In the genomic region with DNA sequence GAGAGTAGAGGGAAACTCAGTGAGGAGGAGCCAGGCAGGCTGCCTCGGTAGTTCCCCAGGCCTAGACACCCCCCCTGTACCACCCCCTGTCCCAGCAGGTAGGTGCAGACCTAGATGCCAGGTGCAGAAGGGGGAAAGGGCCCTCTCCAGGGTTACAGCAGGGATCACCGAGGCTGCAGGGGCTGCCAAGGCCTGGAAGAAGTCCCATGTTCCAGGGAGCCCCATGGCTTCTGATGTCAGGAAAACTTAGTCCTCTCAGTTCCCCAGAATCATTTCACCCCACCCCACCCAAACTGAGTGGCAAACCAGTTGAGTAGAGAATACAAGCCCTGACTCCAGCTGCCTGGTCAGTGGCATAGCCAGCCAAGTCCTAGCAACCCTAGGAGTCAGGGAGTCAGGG, we compare ENCODE assay signal across 1 cellular context.
TF ChIP-seq lines count a peak whose summit lies in the region.

No MANE protein-coding gene starts in this region.

TF ChIP-seq in A549, 52 proteins besides CTCF, POLR2A, EP300 and RAD21 (continued from another document):
- TF ChIP-seq, protein P1, sequence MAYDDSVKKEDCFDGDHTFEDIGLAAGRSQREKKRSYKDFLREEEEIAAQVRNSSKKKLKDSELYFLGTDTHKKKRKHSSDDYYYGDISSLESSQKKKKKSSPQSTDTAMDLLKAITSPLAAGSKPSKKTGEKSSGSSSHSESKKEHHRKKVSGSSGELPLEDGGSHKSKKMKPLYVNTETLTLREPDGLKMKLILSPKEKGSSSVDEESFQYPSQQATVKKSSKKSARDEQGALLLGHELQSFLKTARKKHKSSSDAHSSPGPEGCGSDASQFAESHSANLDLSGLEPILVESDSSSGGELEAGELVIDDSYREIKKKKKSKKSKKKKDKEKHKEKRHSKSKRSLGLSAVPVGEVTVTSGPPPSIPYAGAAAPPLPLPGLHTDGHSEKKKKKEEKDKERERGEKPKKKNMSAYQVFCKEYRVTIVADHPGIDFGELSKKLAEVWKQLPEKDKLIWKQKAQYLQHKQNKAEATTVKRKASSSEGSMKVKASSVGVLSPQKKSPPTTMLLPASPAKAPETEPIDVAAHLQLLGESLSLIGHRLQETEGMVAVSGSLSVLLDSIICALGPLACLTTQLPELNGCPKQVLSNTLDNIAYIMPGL (CRISPR knock-in tag; IDR thresholded peaks at IDR 0.05; ENCODE audit: borderline replicate concordance) = no peak
TF ChIP-seq in A549: peak in this region for 0.
